8 cellular contexts compared by ENCODE assay signal in the genomic region with DNA sequence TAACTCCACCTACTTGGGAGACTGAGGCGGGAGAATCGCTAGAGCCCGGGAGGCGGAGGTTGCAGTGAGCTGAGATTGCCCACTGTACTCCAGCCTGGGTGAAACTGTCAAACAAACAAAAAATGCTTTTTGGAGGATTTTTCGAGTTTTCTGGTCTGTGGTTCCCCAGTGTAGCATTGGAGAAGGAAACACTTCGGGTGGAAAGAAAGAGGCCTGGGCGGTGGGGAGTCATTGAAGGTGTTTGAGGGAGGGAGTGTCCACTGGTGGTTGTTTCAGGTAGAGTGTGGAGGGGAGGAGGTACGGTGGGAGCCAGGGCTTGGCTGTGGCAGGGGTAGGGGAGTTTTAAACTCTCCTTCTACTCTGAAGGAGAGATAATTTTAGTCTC. TPM values are rescaled to one million over a fixed set of nuclear protein-coding genes. Genes with fewer than 3 reads are reported as not detected.
DNase-seq lines count a peak whose midpoint lies in the region; ATAC-seq and TF ChIP-seq lines count a peak whose summit lies in the region.

No MANE protein-coding gene starts in this region.

- no peaks in the 10 kb centered on the region for H3K79me2 ChIP-seq in neural cell (replicated peaks; ENCODE audit: insufficient read depth, low read length)

- peak overlapping the region; percentile 71 to 97 (median 80) for H3K4me3 ChIP-seq in BLaER1 treated with 17β-estradiol and CSF1 and Interleukin-3, amounts not matched to agents 10 nM and 100 nM
- peak overlapping the region; percentile 86 for H3K4me3 ChIP-seq in NT2/D1 (ENCODE audit: insufficient read length, low read depth)
- H3K4me3 ChIP-seq in effector memory CD4-positive, alpha-beta T cell (ENCODE audit: insufficient read depth, low read depth, low read length, poor library complexity, severe bottlenecking): peak overlapping the region; percentile 74
- H3K4me3 ChIP-seq in neural cell (ENCODE audit: low read length): peak overlapping the region; percentile 80

- no peak overlapping the region for H2AFZ ChIP-seq in neural cell (ENCODE audit: low read depth, low read length)

- no peak for TF ChIP-seq CTCF in neural cell (IDR thresholded peaks at IDR 0.05; ENCODE audit: poor library complexity, severe bottlenecking)

- H3K9ac ChIP-seq in BLaER1 treated with 17β-estradiol and CSF1 and Interleukin-3, amounts not matched to agents 10 nM and 100 nM: peak overlapping the region; percentile 87 to 97 (median 93)
- H3K9ac ChIP-seq in NT2/D1 (ENCODE audit: insufficient read length, low read depth) (peak overlapping the region; percentile 95), neural cell (ENCODE audit: low read length) (no peak overlapping the region)

- TF ChIP-seq RAD21 in neural cell (conservative IDR thresholded peaks at IDR 0.05): no peak

- H3K36me3 ChIP-seq in BLaER1 treated with 17β-estradiol and CSF1 and Interleukin-3, amounts not matched to agents 10 nM and 100 nM: peaks cover 11 to 23% (median 16%) of the 10 kb centered on the region in 11 experiments; a peak in 19 of 22 replicates
- H3K36me3 ChIP-seq in NT2/D1 (ENCODE audit: insufficient read depth, insufficient read length, low read length) (peaks cover 33% of the 10 kb centered on the region), neural cell (ENCODE audit: insufficient read depth, low read length) (no peaks in the 10 kb centered on the region)
- H3K36me3 ChIP-seq in effector memory CD4-positive, alpha-beta T cell (ENCODE audit: control insufficient read depth, insufficient read depth, low read length): peaks cover 4% of the 10 kb centered on the region

- H3K9me2 ChIP-seq in neural cell (ENCODE audit: insufficient read depth, low read length): no peaks in the 10 kb centered on the region

- ATAC-seq in HG03565 (IDR thresholded peaks at IDR 0.05; ENCODE audit: unreplicated experiment): no peak

- H3K9me3 ChIP-seq in BLaER1 treated with 17β-estradiol and CSF1 and Interleukin-3, amounts not matched to agents 10 nM and 100 nM (replicated peaks in 1 of 11): no peaks in the 10 kb centered on the region
- no peaks in the 10 kb centered on the region for H3K9me3 ChIP-seq in NT2/D1 (ENCODE audit: insufficient read depth, low read length)
- H3K9me3 ChIP-seq in effector memory CD4-positive, alpha-beta T cell (ENCODE audit: control insufficient read depth, low read length): no peaks in the 10 kb centered on the region
- no peaks in the 10 kb centered on the region for H3K9me3 ChIP-seq in neural cell (ENCODE audit: low read length)

- peaks cover 0 to 49% (median 18%) of the 10 kb centered on the region in 11 experiments; a peak in 15 of 22 replicates for H4K20me1 ChIP-seq in BLaER1 treated with 17β-estradiol and CSF1 and Interleukin-3, amounts not matched to agents 10 nM and 100 nM
- H4K20me1 ChIP-seq in neural cell (ENCODE audit: insufficient read depth): no peaks in the 10 kb centered on the region

- H3K27me3 ChIP-seq in BLaER1 treated with 17β-estradiol and CSF1 and Interleukin-3, amounts not matched to agents 10 nM and 100 nM: no peaks in the 10 kb centered on the region
- H3K27me3 ChIP-seq in NT2/D1 (ENCODE audit: insufficient read depth, insufficient read length): no peaks in the 10 kb centered on the region
- H3K27me3 ChIP-seq in effector memory CD4-positive, alpha-beta T cell (replicated peaks; ENCODE audit: control insufficient read depth, insufficient read depth, low read length, poor library complexity, severe bottlenecking): no peaks in the 10 kb centered on the region
- H3K27me3 ChIP-seq in neural cell (ENCODE audit: insufficient read depth, low read depth, low read length): no peaks in the 10 kb centered on the region

- H3K27ac ChIP-seq in BLaER1 treated with 17β-estradiol and CSF1 and Interleukin-3, amounts not matched to agents 10 nM and 100 nM: peak overlapping the region; percentile 83 to 98 (median 94); a peak in 21 of 22 replicates
- peak overlapping the region; percentile 88 for H3K27ac ChIP-seq in effector memory CD4-positive, alpha-beta T cell (ENCODE audit: insufficient read depth, low read length, poor library complexity, severe bottlenecking)
- H3K27ac ChIP-seq in neural cell (ENCODE audit: low read length): no peak overlapping the region

- peaks cover 70 to 80% (median 75%) of the 10 kb centered on the region in 10 experiments for H3K4me1 ChIP-seq in BLaER1 treated with 17β-estradiol and CSF1 and Interleukin-3, amounts not matched to agents 10 nM and 100 nM
- H3K4me1 ChIP-seq in NT2/D1 (ENCODE audit: insufficient read depth, insufficient read length): peaks cover 39% of the 10 kb centered on the region
- peaks cover 43% of the 10 kb centered on the region for H3K4me1 ChIP-seq in effector memory CD4-positive, alpha-beta T cell (ENCODE audit: control insufficient read depth, insufficient read depth, low read length, poor library complexity, severe bottlenecking)

- no peaks in the 10 kb centered on the region for H3F3A ChIP-seq in neural cell (ENCODE audit: insufficient read depth, low read length, poor library complexity, severe bottlenecking)

- DNase-seq in NT2/D1 (ENCODE audit: low read depth, low spot score) (no peak), foreskin melanocyte (no peak), retina (no peak), NCI-H2029 treated with DMSO at 0.1 percent for 48 hours (lab: John Stamatoyannopoulos, UW) (no peak)
- no peak for DNase-seq in effector memory CD4-positive, alpha-beta T cell

- no peak for TF ChIP-seq EP300 in neural cell (conservative IDR thresholded peaks at IDR 0.05; ENCODE audit: poor library complexity, severe bottlenecking)

- H3K4me2 ChIP-seq in BLaER1 treated with 17β-estradiol and CSF1 and Interleukin-3, amounts not matched to agents 10 nM and 100 nM: peak overlapping the region; percentile 94 to 100 (median 100)
- H3K4me2 ChIP-seq in neural cell (ENCODE audit: low read length): no peak overlapping the region

TF ChIP-seq in neural cell, 6 proteins besides CTCF, POLR2A, EP300 and RAD21:
- TF ChIP-seq EZH2 (IDR thresholded peaks at IDR 0.05; ENCODE audit: borderline replicate concordance, insufficient read depth, low read length, poor library complexity, severe bottlenecking): no peak
- no peak for TF ChIP-seq POLR2AphosphoS5 (IDR thresholded peaks at IDR 0.05)
- TF ChIP-seq, protein P1, sequence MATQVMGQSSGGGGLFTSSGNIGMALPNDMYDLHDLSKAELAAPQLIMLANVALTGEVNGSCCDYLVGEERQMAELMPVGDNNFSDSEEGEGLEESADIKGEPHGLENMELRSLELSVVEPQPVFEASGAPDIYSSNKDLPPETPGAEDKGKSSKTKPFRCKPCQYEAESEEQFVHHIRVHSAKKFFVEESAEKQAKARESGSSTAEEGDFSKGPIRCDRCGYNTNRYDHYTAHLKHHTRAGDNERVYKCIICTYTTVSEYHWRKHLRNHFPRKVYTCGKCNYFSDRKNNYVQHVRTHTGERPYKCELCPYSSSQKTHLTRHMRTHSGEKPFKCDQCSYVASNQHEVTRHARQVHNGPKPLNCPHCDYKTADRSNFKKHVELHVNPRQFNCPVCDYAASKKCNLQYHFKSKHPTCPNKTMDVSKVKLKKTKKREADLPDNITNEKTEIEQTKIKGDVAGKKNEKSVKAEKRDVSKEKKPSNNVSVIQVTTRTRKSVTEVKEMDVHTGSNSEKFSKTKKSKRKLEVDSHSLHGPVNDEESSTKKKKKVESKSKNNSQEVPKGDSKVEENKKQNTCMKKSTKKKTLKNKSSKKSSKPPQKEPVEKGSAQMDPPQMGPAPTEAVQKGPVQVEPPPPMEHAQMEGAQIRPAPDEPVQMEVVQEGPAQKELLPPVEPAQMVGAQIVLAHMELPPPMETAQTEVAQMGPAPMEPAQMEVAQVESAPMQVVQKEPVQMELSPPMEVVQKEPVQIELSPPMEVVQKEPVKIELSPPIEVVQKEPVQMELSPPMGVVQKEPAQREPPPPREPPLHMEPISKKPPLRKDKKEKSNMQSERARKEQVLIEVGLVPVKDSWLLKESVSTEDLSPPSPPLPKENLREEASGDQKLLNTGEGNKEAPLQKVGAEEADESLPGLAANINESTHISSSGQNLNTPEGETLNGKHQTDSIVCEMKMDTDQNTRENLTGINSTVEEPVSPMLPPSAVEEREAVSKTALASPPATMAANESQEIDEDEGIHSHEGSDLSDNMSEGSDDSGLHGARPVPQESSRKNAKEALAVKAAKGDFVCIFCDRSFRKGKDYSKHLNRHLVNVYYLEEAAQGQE (IDR thresholded peaks at IDR 0.05; ENCODE audit: borderline replicate concordance): no peak
- TF ChIP-seq SMC3 (conservative IDR thresholded peaks at IDR 0.05; ENCODE audit: poor library complexity): no peak

RNA-seq across cellular contexts. Expression of a gene that starts 1.2 kb away (rescaled TPM):
- polyA plus RNA-seq in neural cell: 1.4 and 1.5 TPM in 2 replicates
- polyA minus RNA-seq in neural cell: 3.9 and 5.2 TPM in 2 replicates

RNA-seq across cellular contexts. Expression of a gene that starts 41.7 kb away (rescaled TPM):
- 18.6 and 31.1 TPM in 2 replicates for polyA plus RNA-seq in neural cell
- 15.7 and 17.0 TPM in 2 replicates for polyA minus RNA-seq in neural cell

RNA-seq across cellular contexts. Expression of a gene that starts 41.8 kb away (rescaled TPM):
- 8.0 and 9.3 TPM in 2 replicates for polyA plus RNA-seq in neural cell
- polyA minus RNA-seq in neural cell: 6.1 and 11.0 TPM in 2 replicates
